In the genomic region with DNA sequence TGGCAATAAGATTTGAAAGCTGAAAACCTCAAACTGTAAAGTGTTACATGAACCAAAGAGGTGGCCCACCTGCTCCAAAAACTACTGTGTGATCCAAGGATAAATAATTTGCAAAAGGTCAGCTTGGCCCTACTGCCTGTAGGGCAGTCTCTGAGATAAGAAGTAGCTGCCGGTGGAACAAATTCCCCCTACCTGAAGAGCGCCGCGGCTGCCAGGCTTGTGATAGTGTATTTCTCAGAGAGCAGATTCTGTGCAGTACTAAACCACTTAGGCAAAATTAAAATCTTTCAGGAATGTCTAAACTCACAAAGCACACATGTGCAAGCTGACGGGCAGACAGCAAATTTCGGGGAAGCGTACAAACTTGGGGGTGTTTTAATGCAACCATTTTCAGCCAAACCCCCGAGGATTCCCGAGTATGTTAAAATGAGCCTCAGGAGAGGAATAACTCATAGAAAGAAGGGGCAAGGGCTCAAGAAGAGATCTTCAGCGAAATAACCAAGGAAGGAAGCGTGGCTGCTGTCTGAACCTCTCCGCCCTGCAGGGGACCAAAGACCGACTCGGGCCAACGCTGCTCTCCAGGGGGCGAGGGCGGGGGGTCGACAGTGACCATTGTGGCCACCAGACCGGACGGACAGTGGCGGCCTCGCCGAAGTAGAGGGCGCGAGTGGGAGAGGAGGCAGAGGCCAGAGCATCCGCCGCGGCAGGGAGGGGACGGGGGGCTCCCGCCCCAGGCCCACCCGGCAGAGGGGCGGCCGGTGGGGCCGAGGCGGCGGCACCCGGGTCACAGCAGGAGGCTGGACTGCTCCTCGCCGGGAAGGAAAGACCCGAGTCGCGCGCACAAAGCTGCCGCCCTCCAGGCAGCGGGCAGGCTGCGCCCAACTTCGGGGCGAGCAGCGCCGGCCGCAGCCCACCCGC, we compare ENCODE assay signal across 8 cellular contexts. TPM values are rescaled to one million over a fixed set of nuclear protein-coding genes. Genes with fewer than 3 reads are reported as not detected.
A peak's percentile ranks its signal among the peaks of the same experiment; 100 is the strongest.
DNase-seq lines count a peak whose midpoint lies in the region; ATAC-seq and TF ChIP-seq lines count a peak whose summit lies in the region.

No MANE protein-coding gene starts in this region.

- intact Hi-C loops in Caco-2 (cut with micrococcal nuclease; ENCODE audit: unreplicated experiment), result loop anchor here (5.0 kb wide), 1 partner anchor 191 kb away; a partner anchor contains a TSS
- intact Hi-C loops in colonic mucosa (cut with DNase I), result loop anchor here (10.0 kb wide), 1 partner anchor 188 kb away; a partner anchor contains a TSS
- intact Hi-C loops in lower lobe of right lung (cut with DNase I), result no loop called here
- intact Hi-C loops in testis (cut with DNase I; ENCODE audit: low total_unique reads), result no loop called here

- BruUV-seq in Caco-2 (replicated peaks; lab: Mats Ljungman, UMichigan), result no TSS peak

- H3K36me3 Mint-ChIP-seq in Caco-2 (ENCODE audit: insufficient read depth, unreplicated experiment), result peaks cover 7% of the 10 kb centered on the region

- no peak overlapping the region for H3K4me3 Mint-ChIP-seq in Caco-2 (ENCODE audit: unreplicated experiment)

- WGBS in testis, 2 donors, result 0 to 1% methylated on average over 23 to 33 of the region's 52 CpGs

- no peak for TF ChIP-seq CTCF in Caco-2 (IDR thresholded peaks at IDR 0.05; ENCODE audit: insufficient read depth in 1 of 2, low read depth in 1 of 2, low read length in 1 of 2, severe bottlenecking in 1 of 2, unreplicated experiment in 1 of 2)
- TF ChIP-seq CTCF in RWPE1 (conservative IDR thresholded peaks at IDR 0.05; ENCODE audit: low read depth), result peak; percentile 33
- TF ChIP-seq CTCF in colonic mucosa (IDR thresholded peaks at IDR 0.05), result no peak
- TF ChIP-seq CTCF in lower lobe of right lung (IDR thresholded peaks at IDR 0.05), result no peak
- no peak for TF ChIP-seq CTCF in testis (IDR thresholded peaks at IDR 0.05)

- H3K9me3 Mint-ChIP-seq in Caco-2 (ENCODE audit: unreplicated experiment), result no peaks in the 10 kb centered on the region

- no peak for TF ChIP-seq POLR2A in testis (IDR thresholded peaks at IDR 0.05)

- H3K36me3 ChIP-seq in Caco-2 (ENCODE audit: control insufficient read depth, insufficient read depth, low read length) (no peaks in the 10 kb centered on the region), colonic mucosa (no peaks in the 10 kb centered on the region), lower lobe of right lung (no peaks in the 10 kb centered on the region), testis (ENCODE audit: low read depth, missing control alignments) (no peaks in the 10 kb centered on the region)

- no peaks in the 10 kb centered on the region for H3K27me3 ChIP-seq in Caco-2 (replicated peaks; ENCODE audit: control insufficient read depth, insufficient read depth, low read length)
- no peaks in the 10 kb centered on the region for H3K27me3 ChIP-seq in colonic mucosa
- no peaks in the 10 kb centered on the region for H3K27me3 ChIP-seq in lower lobe of right lung (ENCODE audit: low read depth)
- H3K27me3 ChIP-seq in testis, result no peaks in the 10 kb centered on the region

- H3K9me3 ChIP-seq in Caco-2, result no peaks in the 10 kb centered on the region
- H3K9me3 ChIP-seq in colonic mucosa, result no peaks in the 10 kb centered on the region
- no peaks in the 10 kb centered on the region for H3K9me3 ChIP-seq in lower lobe of right lung
- no peaks in the 10 kb centered on the region for H3K9me3 ChIP-seq in testis

- ATAC-seq in GM18909 (IDR thresholded peaks at IDR 0.05; ENCODE audit: poor library complexity, unreplicated experiment), result peak; percentile 16
- peak; percentile 10 for ATAC-seq in HG03175 (IDR thresholded peaks at IDR 0.05; ENCODE audit: unreplicated experiment)
- ATAC-seq in lower lobe of right lung, result peak; percentile 16 to 27

- CTCF ChIA-PET in Caco-2 (lab: Charles Lee) (interaction anchor here (0.6 to 0.9 kb wide), 2 partner anchors 42 to 73 kb away, joined by 3 to 6 read pairs; no protein-coding TSS in a partner anchor), RWPE1 (lab: Yijun Ruan, JAX) (interaction anchor here (0.5 to 1.4 kb wide), 4 partner anchors 9 to 133 kb away, joined by 3 to 10 read pairs (median 6); no protein-coding TSS in a partner anchor)

- H3K4me1 ChIP-seq in Caco-2 (peaks cover 6% of the 10 kb centered on the region; the same call in 1 of the 2 replicates), colonic mucosa (no peaks in the 10 kb centered on the region), lower lobe of right lung (peaks cover 44% of the 10 kb centered on the region), testis (peaks cover 17% of the 10 kb centered on the region)

- peaks cover 6% of the 10 kb centered on the region for H3K4me1 Mint-ChIP-seq in Caco-2 (ENCODE audit: low read depth, unreplicated experiment)

- DNase-seq in Caco-2 (peak; percentile 43 to 49), RWPE1 (ENCODE audit: low spot score) (no peak), colonic mucosa (peak; percentile 29), lower lobe of right lung (peak; percentile 60), testis (peak; percentile 35), SKM-1 (lab: John Stamatoyannopoulos, UW; ENCODE audit: unreplicated experiment) (no peak)

- POLR2A ChIA-PET in Caco-2 (lab: Charles Lee), result no interaction called here
- POLR2A ChIA-PET in RWPE1 (lab: Yijun Ruan, JAX; ENCODE audit: low non-redundant PET), result no interaction called here

- H3K9ac ChIP-seq in colonic mucosa (ENCODE audit: low read depth in 2 of 2, low read length in 2 of 2), result peak overlapping the region; percentile 47 to 76

- peak overlapping the region; percentile 93 for H3K4me3 ChIP-seq in Caco-2 (ENCODE audit: low read depth, low read length)
- H3K4me3 ChIP-seq in colonic mucosa, result peak overlapping the region; percentile 78
- peak overlapping the region; percentile 85 for H3K4me3 ChIP-seq in lower lobe of right lung
- peak overlapping the region; percentile 76 to 89 for H3K4me3 ChIP-seq in testis

- H3K27ac ChIP-seq in RWPE1 (peak overlapping the region; percentile 84), colonic mucosa (peak overlapping the region; percentile 57), lower lobe of right lung (peak overlapping the region; percentile 88), testis (peak overlapping the region in 1 of 2 donors; percentile 83)

- H3K27me3 Mint-ChIP-seq in Caco-2 (ENCODE audit: insufficient read depth, unreplicated experiment), result no peaks in the 10 kb centered on the region

- H3K27ac Mint-ChIP-seq in Caco-2 (ENCODE audit: unreplicated experiment), result no peak overlapping the region

RNA-seq across cellular contexts. Expression of a gene that starts 0.9 kb away (rescaled TPM):
- total RNA-seq in Caco-2 (2022) (43.4 and 46.2 TPM in 2 replicates), colonic mucosa (10 to 100 TPM in 1 of 2 donors, 1 to 10 TPM in 1; 5.5 to 10.8 TPM), lower lobe of right lung (37.5 TPM), testis (10 to 100 TPM; 19.3 to 22.0 TPM)
- polyA plus RNA-seq in testis (ENCODE audit: insufficient read depth, low read depth, low replicate concordance), result 43.6 TPM

Comparison
In these comparisons a context has a peak if more than half of its experiments do, and no peak if none do; other contexts are left out.
1. DNase-seq: peak in Caco-2 (2 of 2), colonic mucosa (single experiment), lower lobe of right lung (single experiment) and testis (single experiment); none in RWPE1 (single experiment) and SKM-1 (single experiment).
2. intact Hi-C loops: an anchor here in Caco-2 (5.0 kb wide) and colonic mucosa (10.0 kb wide); none called in lower lobe of right lung and testis.
3. Peak in every context shown above with its lines, with median percentiles within 50 percentile points of each other: H3K4me3 ChIP-seq and ATAC-seq.